19 cellular contexts compared by ENCODE assay signal in genomic region chr4:126705271-126705670, GRCh38.
A peak's percentile ranks its signal among the peaks of the same experiment; 100 is the strongest.
DNase-seq lines count a peak whose midpoint lies in the region; ATAC-seq and TF ChIP-seq lines count a peak whose summit lies in the region.
"Had no signal": no experiment of that assay in that cellular context is flagged by ENCODE, and none has a peak within 500 bp of the region (broad histone marks: within the 10 kb centered on the region; RNA-seq: fewer than 3 reads in every experiment).

No MANE protein-coding gene starts in this region.

- H4K91ac ChIP-seq in IMR-90 (ENCODE audit: insufficient read depth, low read depth, low read length), result no peak overlapping the region

- no peaks in the 10 kb centered on the region for H3K27me3 ChIP-seq in IMR-90 (ENCODE audit: control insufficient read depth, insufficient read depth, low read length)
- H3K27me3 ChIP-seq in mesendoderm (ENCODE audit: insufficient read depth, low read length, poor library complexity), result no peaks in the 10 kb centered on the region

- H3K4me3 ChIP-seq in IMR-90 (ENCODE audit: insufficient read depth, low read depth, low read length) (no peak overlapping the region), astrocyte of the spinal cord (ENCODE audit: low read depth, low read length) (no peak overlapping the region), mesendoderm (ENCODE audit: low read length) (no peak overlapping the region)
- H3K4me3 ChIP-seq: PC-9 had no signal

- no peaks in the 10 kb centered on the region for H4K20me1 ChIP-seq in IMR-90 (ENCODE audit: insufficient read depth, low read length)

- DNase-seq in AG08395 (ENCODE audit: low spot score), result peak; percentile 26
- peak; percentile 16 for DNase-seq in IMR-90
- DNase-seq in astrocyte of the spinal cord (ENCODE audit: low read depth, low spot score), result peak; percentile 28
- peak; percentile 25 for DNase-seq in mesendoderm
- no peak for DNase-seq in stimulated activated effector memory CD8-positive, alpha-beta T cell treated with anti-CD3 and anti-CD28 coated beads, Interleukin-12 subunit alpha, Interleukin-12 subunit beta, amount 100 ng/mL, for 72 hours (ENCODE audit: low spot score in 2 of 2)
- no peak for DNase-seq in NCI-H2227 treated with DMSO at 0.1 percent for 48 hours (lab: John Stamatoyannopoulos, UW)
- no peak for DNase-seq in KBM-7
- no peak for DNase-seq in A172 (ENCODE audit: low spot score)
- DNase-seq: Caco-2, MM.1S, NCI-H1105, NCI-H1694 treated with DMSO at 0.1 percent for 48 hours, NCI-H446, NCI-H774, PC-9 had no signal

- TF ChIP-seq POLR2A in IMR-90 (IDR thresholded peaks at IDR 0.05; ENCODE audit: low read depth, low read length), result no peak

- H3K9ac ChIP-seq in IMR-90 (ENCODE audit: low read depth, low read length) (no peak overlapping the region), mesendoderm (ENCODE audit: low read length) (no peak overlapping the region)
- H3K9ac ChIP-seq: KMS-11 had no signal

- H3K36me3 Mint-ChIP-seq in stimulated activated effector memory CD8-positive, alpha-beta T cell treated with anti-CD3 and anti-CD28 coated beads, Interleukin-12 subunit alpha, Interleukin-12 subunit beta, amount 100 ng/mL, for 72 hours, result no peaks in the 10 kb centered on the region
- H3K36me3 Mint-ChIP-seq: CD14-positive monocyte had no signal

- no peak overlapping the region for H3K27ac Mint-ChIP-seq in stimulated activated effector memory CD8-positive, alpha-beta T cell treated with anti-CD3 and anti-CD28 coated beads, Interleukin-12 subunit alpha, Interleukin-12 subunit beta, amount 100 ng/mL, for 72 hours
- H3K27ac Mint-ChIP-seq: CD14-positive monocyte had no signal

- H2BK15ac ChIP-seq in IMR-90 (ENCODE audit: low read depth, low read length), result no peak overlapping the region
- H2BK15ac ChIP-seq in mesendoderm (replicated peaks; ENCODE audit: low read depth), result no peak overlapping the region

- TF ChIP-seq CTCF in IMR-90 (conservative IDR thresholded peaks at IDR 0.05; ENCODE audit: low read depth, low read length) (no peak), astrocyte of the spinal cord (IDR thresholded peaks at IDR 0.05; ENCODE audit: low read depth, low read length) (no peak)

- BruUV-seq in IMR-90 (replicated peaks; lab: Mats Ljungman, UMichigan), result no TSS peak

- no peaks in the 10 kb centered on the region for H3K9me3 ChIP-seq in IMR-90 (ENCODE audit: control insufficient read depth, insufficient read depth, low read length)
- H3K9me3 ChIP-seq: Caco-2 had no signal

- no peak overlapping the region for H3K23ac ChIP-seq in IMR-90 (ENCODE audit: low read depth, low read length)
- no peak overlapping the region for H3K23ac ChIP-seq in mesendoderm (ENCODE audit: low read length)

- H3K9me1 ChIP-seq in IMR-90 (ENCODE audit: insufficient read depth, low read length), result no peaks in the 10 kb centered on the region; the same call in 1 of the 2 replicates

- H3K4me3 Mint-ChIP-seq in stimulated activated effector memory CD8-positive, alpha-beta T cell treated with anti-CD3 and anti-CD28 coated beads, Interleukin-12 subunit alpha, Interleukin-12 subunit beta, amount 100 ng/mL, for 72 hours, result no peak overlapping the region
- H3K4me3 Mint-ChIP-seq: CD14-positive monocyte had no signal

- no peak for TF ChIP-seq RAD21 in IMR-90 (IDR thresholded peaks at IDR 0.05; ENCODE audit: low read length)

- no peaks in the 10 kb centered on the region for H3K36me3 ChIP-seq in IMR-90 (ENCODE audit: control insufficient read depth, insufficient read depth, low read length)
- H3K36me3 ChIP-seq in mesendoderm (ENCODE audit: control insufficient read depth, insufficient read depth, low read length), result no peaks in the 10 kb centered on the region

- no peak overlapping the region for H2BK120ac ChIP-seq in IMR-90 (ENCODE audit: low read depth, low read length)
- no peak overlapping the region for H2BK120ac ChIP-seq in mesendoderm (ENCODE audit: low read depth, low read length)

- intact Hi-C loops in IMR-90 (cut with micrococcal nuclease), result no loop called here

- no CpG with 5 or more reads among the region's 3 CpGs for WGBS in IMR-90 (ENCODE audit: extremely low coverage in 2 of 2, insufficient read length in 1 of 2), 2 experiments
- WGBS in mesendoderm (ENCODE audit: extremely low coverage, insufficient coverage, low lambda C conversion rate), result no CpG with 5 or more reads among the region's 3 CpGs

- in situ Hi-C loops in IMR-90 (cut with MboI; ENCODE audit: low sequenced_read_pairs), result no loop called here
- in situ Hi-C loops in astrocyte of the spinal cord (cut with HindIII; ENCODE audit: low sequenced_read_pairs), result no loop called here
- in situ Hi-C loops in KBM-7 (cut with MboI; ENCODE audit: low pct_unique_long_range_greater_than_20kb, low sequenced_read_pairs), result no loop called here

- H3K56ac ChIP-seq in IMR-90 (ENCODE audit: extremely low read depth, insufficient read depth, low read length) (no peak overlapping the region), mesendoderm (ENCODE audit: low read length) (no peak overlapping the region)

- ATAC-seq in IMR-90 (ENCODE audit: low read depth), result no peak
- no peak for ATAC-seq in stimulated activated effector memory CD8-positive, alpha-beta T cell treated with anti-CD3 and anti-CD28 coated beads, Interleukin-12 subunit alpha, Interleukin-12 subunit beta, amount 100 ng/mL, for 72 hours
- ATAC-seq: SK-N-SH treated with all-trans-retinoic acid at 6 μM for 48 hours had no signal

- no peak overlapping the region for H3K4ac ChIP-seq in IMR-90 (ENCODE audit: low read depth, low read length)
- no peak overlapping the region for H3K4ac ChIP-seq in mesendoderm (ENCODE audit: low read depth, low read length)

- H2BK20ac ChIP-seq in IMR-90 (ENCODE audit: low read depth, low read length), result no peak overlapping the region; the same call in 1 of the 2 replicates

- H3K9me3 Mint-ChIP-seq in stimulated activated effector memory CD8-positive, alpha-beta T cell treated with anti-CD3 and anti-CD28 coated beads, Interleukin-12 subunit alpha, Interleukin-12 subunit beta, amount 100 ng/mL, for 72 hours, result peaks cover 21% of the 10 kb centered on the region

- POLR2A ChIA-PET in IMR-90 (lab: Charles Lee; ENCODE audit: unreplicated experiment), result no interaction called here

- H3K4me1 ChIP-seq in IMR-90 (ENCODE audit: control insufficient read depth, insufficient read depth, low read length) (no peaks in the 10 kb centered on the region), mesendoderm (ENCODE audit: control insufficient read depth, low read depth, low read length) (no peaks in the 10 kb centered on the region)
- H3K4me1 ChIP-seq: Caco-2 had no signal

- no peak overlapping the region for H3K14ac ChIP-seq in IMR-90 (replicated peaks; ENCODE audit: low read depth, low read length)

- H2AK5ac ChIP-seq in IMR-90 (ENCODE audit: low read depth, low read length), result no peak overlapping the region
- no peak overlapping the region for H2AK5ac ChIP-seq in mesendoderm (ENCODE audit: low read length)

- no peak overlapping the region for H2AK9ac ChIP-seq in IMR-90 (replicated peaks; ENCODE audit: low read depth, low read length, poor library complexity)

- CTCF ChIA-PET in IMR-90 (lab: Yijun Ruan, JAX), result interaction anchor here (0.6 kb wide), 1 partner anchor 1423 kb away, joined by 3 read pairs; no protein-coding TSS in a partner anchor

- H3K79me2 ChIP-seq in mesendoderm (ENCODE audit: control insufficient read depth, insufficient read depth, low read length), result no peaks in the 10 kb centered on the region

- dilution Hi-C loops in IMR-90 (cut with HindIII; ENCODE audit: low sequenced_read_pairs, unreplicated experiment), result no loop called here

- H3K18ac ChIP-seq in IMR-90 (ENCODE audit: low read depth, low read length) (no peak overlapping the region), mesendoderm (ENCODE audit: low read length) (no peak overlapping the region)

- H3K4me1 Mint-ChIP-seq in stimulated activated effector memory CD8-positive, alpha-beta T cell treated with anti-CD3 and anti-CD28 coated beads, Interleukin-12 subunit alpha, Interleukin-12 subunit beta, amount 100 ng/mL, for 72 hours, result no peaks in the 10 kb centered on the region
- H3K4me1 Mint-ChIP-seq: CD14-positive monocyte had no signal

- H3K79me1 ChIP-seq in IMR-90 (ENCODE audit: low read depth in 1 of 2, low read length in 2 of 2), result no peaks in the 10 kb centered on the region
- H3K79me1 ChIP-seq in mesendoderm (ENCODE audit: low read length), result no peaks in the 10 kb centered on the region

- H2AFZ ChIP-seq in IMR-90 (replicated peaks; ENCODE audit: low read length, poor library complexity), result no peak overlapping the region
- H2AFZ ChIP-seq: PC-9 had no signal

- H4K8ac ChIP-seq in IMR-90 (ENCODE audit: low read depth in 2 of 2, low read length in 2 of 2) (no peak overlapping the region), mesendoderm (ENCODE audit: low read depth, low read length) (no peak overlapping the region)

- H2BK5ac ChIP-seq in IMR-90 (ENCODE audit: low read depth, low read length, poor library complexity, severe bottlenecking) (no peak overlapping the region), mesendoderm (ENCODE audit: low read length) (no peak overlapping the region)

- H4K5ac ChIP-seq in IMR-90 (ENCODE audit: low read depth, low read length) (no peak overlapping the region), mesendoderm (ENCODE audit: low read length) (no peak overlapping the region)

- H3K27ac ChIP-seq in IMR-90 (ENCODE audit: insufficient read depth, low read length) (no peak overlapping the region), mesendoderm (ENCODE audit: low read depth, low read length) (no peak overlapping the region)
- H3K27ac ChIP-seq: 22Rv1, KMS-11, PC-9 had no signal

- no peak overlapping the region for H3K4me2 ChIP-seq in IMR-90 (ENCODE audit: low read depth, low read length)
- H3K4me2 ChIP-seq in mesendoderm (ENCODE audit: low read length), result no peak overlapping the region
- H3K4me2 ChIP-seq: KMS-11, PC-9 had no signal

TF ChIP-seq in IMR-90, 13 proteins besides CTCF, POLR2A, EP300 and RAD21 (continues in another document):
- TF ChIP-seq CHD1 (IDR thresholded peaks at IDR 0.05; ENCODE audit: low read depth, low read length) (no peak), RFX5 (IDR thresholded peaks at IDR 0.05; ENCODE audit: low read depth, low read length) (no peak), USF2 (IDR thresholded peaks at IDR 0.05; ENCODE audit: low read depth, low read length) (no peak), SMC3 (IDR thresholded peaks at IDR 0.05; ENCODE audit: low read depth, low read length) (no peak), MXI1 (IDR thresholded peaks at IDR 0.05; ENCODE audit: borderline replicate concordance, low read depth, low read length) (no peak), MAFK (IDR thresholded peaks at IDR 0.05; ENCODE audit: low read depth, low read length) (no peak), CEBPB (IDR thresholded peaks at IDR 0.05; ENCODE audit: low read depth, low read length) (no peak), FOS (IDR thresholded peaks at IDR 0.05; ENCODE audit: low read depth, low read length) (no peak)

Comparison
In these comparisons a context has a peak if more than half of its experiments do, and no peak if none do; other contexts are left out.
1. DNase-seq: peak in AG08395 (single experiment), IMR-90 (single experiment), astrocyte of the spinal cord (single experiment) and mesendoderm (single experiment); none in stimulated activated effector memory CD8-positive, alpha-beta T cell treated with anti-CD3 and anti-CD28 coated beads, Interleukin-12 subunit alpha, Interleukin-12 subunit beta, amount 100 ng/mL, for 72 hours (0 of 2), NCI-H2227 treated with DMSO at 0.1 percent for 48 hours (single experiment), KBM-7 (single experiment) and A172 (single experiment).